ENCODE assay signal across 22 cellular contexts in genomic region chr11:47389577-47390072, GRCh38. TPM values are rescaled to one million over a fixed set of nuclear protein-coding genes. Genes with fewer than 3 reads are reported as not detected.
DNase-seq lines count a peak whose midpoint lies in the region; ATAC-seq and TF ChIP-seq lines count a peak whose summit lies in the region.
"Had no signal": no experiment of that assay in that cellular context is flagged by ENCODE, and none has a peak within 500 bp of the region (broad histone marks: within the 10 kb centered on the region; RNA-seq: fewer than 3 reads in every experiment).

No MANE protein-coding gene starts in this region.

- no peaks in the 10 kb centered on the region for H3K36me3 ChIP-seq in CD8-positive, alpha-beta T cell (ENCODE audit: insufficient read depth, low read length)
- H3K36me3 ChIP-seq in esophagus squamous epithelium = no peaks in the 10 kb centered on the region
- H3K36me3 ChIP-seq: BE2C, esophagus muscularis mucosa, heart left ventricle, prostate gland had no signal

- H3K4me3 Mint-ChIP-seq in CD8-positive, alpha-beta T cell = peak overlapping the region; percentile 66
- peak overlapping the region; percentile 39 for H3K4me3 Mint-ChIP-seq in T-helper 17 cell
- H3K4me3 Mint-ChIP-seq: brain had no signal

- POLR2A ChIA-PET in CD8-positive, alpha-beta T cell (lab: Charles Lee) = interaction anchor here (1.8 to 2.7 kb wide), 2 partner anchors 10 to 15 kb away, joined by 4 to 14 read pairs; no protein-coding TSS in a partner anchor

- H3K9me3 Mint-ChIP-seq in CD8-positive, alpha-beta T cell = no peaks in the 10 kb centered on the region
- H3K9me3 Mint-ChIP-seq: brain had no signal

- no peaks in the 10 kb centered on the region for H3K27me3 Mint-ChIP-seq in CD8-positive, alpha-beta T cell (ENCODE audit: low read depth)
- H3K27me3 Mint-ChIP-seq in T-helper 17 cell = no peaks in the 10 kb centered on the region

- TF ChIP-seq CTCF in CD8-positive, alpha-beta T cell (IDR thresholded peaks at IDR 0.05) = no peak
- TF ChIP-seq CTCF in esophagus squamous epithelium (IDR thresholded peaks at IDR 0.05) (no peak), foreskin fibroblast (IDR thresholded peaks at IDR 0.05; ENCODE audit: low read depth, low read length) (no peak)

- intact Hi-C loops in CD8-positive, alpha-beta T cell (cut with DNase I, micrococcal nuclease) = no loop called here
- intact Hi-C loops in esophagus squamous epithelium (cut with DNase I) = no loop called here

- peaks cover 53% of the 10 kb centered on the region for H3K4me1 Mint-ChIP-seq in CD8-positive, alpha-beta T cell (ENCODE audit: low read depth)
- H3K4me1 Mint-ChIP-seq in T-helper 17 cell = peaks cover 16% of the 10 kb centered on the region
- H3K4me1 Mint-ChIP-seq: brain had no signal

- no peak overlapping the region for H3K4me3 ChIP-seq in CD8-positive, alpha-beta T cell (ENCODE audit: low read depth, low read length)
- H3K4me3 ChIP-seq in esophagus squamous epithelium = no peak overlapping the region
- no peak overlapping the region for H3K4me3 ChIP-seq in skin epidermis
- no peak overlapping the region for H3K4me3 ChIP-seq in foreskin fibroblast (ENCODE audit: low read depth in 1 of 2, low read length in 2 of 2)
- H3K4me3 ChIP-seq: esophagus muscularis mucosa, GM23248, prostate gland, SK-N-MC had no signal

- ATAC-seq in CD8-positive, alpha-beta T cell = peak; percentile 34
- ATAC-seq in T-helper 17 cell = no peak
- no peak for ATAC-seq in GM18861 (IDR thresholded peaks at IDR 0.05; ENCODE audit: unreplicated experiment)
- no peak for ATAC-seq in HG02870 (IDR thresholded peaks at IDR 0.05; ENCODE audit: unreplicated experiment)
- ATAC-seq: heart left ventricle had no signal

- no peaks in the 10 kb centered on the region for H3K9me3 ChIP-seq in CD8-positive, alpha-beta T cell (ENCODE audit: low read length)
- H3K9me3 ChIP-seq in T-helper 17 cell (ENCODE audit: control insufficient read depth, low read length, poor library complexity, severe bottlenecking) = no peaks in the 10 kb centered on the region
- H3K9me3 ChIP-seq in esophagus squamous epithelium = no peaks in the 10 kb centered on the region
- H3K9me3 ChIP-seq: BE2C, esophagus muscularis mucosa, heart left ventricle, prostate gland had no signal

- CTCF ChIA-PET in CD8-positive, alpha-beta T cell (lab: Charles Lee) = interaction anchor here (2.6 to 15.9 kb wide), 3 partner anchors 10 to 22 kb away, joined by 10 to 175 read pairs (median 21); no protein-coding TSS in a partner anchor

- peaks cover 48% of the 10 kb centered on the region for H3K4me1 ChIP-seq in CD8-positive, alpha-beta T cell (ENCODE audit: insufficient read depth, low read length)
- peaks cover 20 to 58% (median 22%) of the 10 kb centered on the region in 3 donors for H3K4me1 ChIP-seq in esophagus squamous epithelium
- H3K4me1 ChIP-seq: BE2C, prostate gland had no signal

- H3K27me3 ChIP-seq in CD8-positive, alpha-beta T cell (ENCODE audit: insufficient read depth, low read length) = no peaks in the 10 kb centered on the region
- H3K27me3 ChIP-seq in esophagus squamous epithelium = no peaks in the 10 kb centered on the region
- H3K27me3 ChIP-seq: BE2C, esophagus muscularis mucosa, heart left ventricle had no signal

- DNase-seq in CD8-positive, alpha-beta T cell = no peak
- DNase-seq in T-helper 17 cell (no peak), esophagus squamous epithelium (lab: John Stamatoyannopoulos, UW) (no peak), foreskin fibroblast (no peak), COLO668 (lab: John Stamatoyannopoulos, UW; ENCODE audit: unreplicated experiment) (no peak)
- DNase-seq: activated gamma-delta T cell, BE2C, DND-41, GM23248, NCI-H2081 treated with DMSO at 0.1 percent for 48 hours, NCI-H69 had no signal

- peak overlapping the region; percentile 41 for H3K27ac Mint-ChIP-seq in CD8-positive, alpha-beta T cell
- no peak overlapping the region for H3K27ac Mint-ChIP-seq in T-helper 17 cell
- H3K27ac Mint-ChIP-seq: brain had no signal

- 82 to 87% methylated on average over 9 to 10 of the region's 10 CpGs for WGBS in esophagus squamous epithelium, 2 donors

- no peak for TF ChIP-seq POLR2A in esophagus squamous epithelium (IDR thresholded peaks at IDR 0.05)

- H3K36me3 Mint-ChIP-seq in CD8-positive, alpha-beta T cell = no peaks in the 10 kb centered on the region
- H3K36me3 Mint-ChIP-seq in T-helper 17 cell (ENCODE audit: low read depth) = no peaks in the 10 kb centered on the region
- H3K36me3 Mint-ChIP-seq: brain had no signal

- no peak overlapping the region for H3K27ac ChIP-seq in CD8-positive, alpha-beta T cell (ENCODE audit: low read depth, low read length)
- peak overlapping the region; percentile 65 to 82 (median 70) for H3K27ac ChIP-seq in esophagus squamous epithelium
- H3K27ac ChIP-seq in skin epidermis = peak overlapping the region in 20 of 21 experiments; percentile 55 to 98 (median 89)
- H3K27ac ChIP-seq: GM23248, SK-N-MC had no signal

RNA-seq across cellular contexts. Expression of gene SPI1, which starts 11.3 kb away (rescaled TPM):
- total RNA-seq in CD8-positive, alpha-beta T cell = 1 to 10 TPM in 1 of 2 experiments, under 1 TPM in 1; 0.58 to 1.1 TPM
- total RNA-seq in T-helper 17 cell = 10 to 100 TPM in 1 of 2 donors, 1 to 10 TPM in 1; 4.9 to 14.9 TPM
- 10 to 100 TPM in 2 of 4 donors, 1 to 10 TPM in 2; 2.6 to 15.4 (median 8.8) TPM for total RNA-seq in esophagus squamous epithelium
- total RNA-seq: dermis microvascular lymphatic vessel endothelial cell, GM23248, kidney epithelial cell had no signal

RNA-seq across cellular contexts. Expression of gene SLC39A13, which starts 18.8 kb away (rescaled TPM):
- total RNA-seq in CD8-positive, alpha-beta T cell = 10 to 100 TPM; 34.0 to 34.6 TPM
- total RNA-seq in T-helper 17 cell (10 to 100 TPM; 31.6 to 31.8 TPM), esophagus squamous epithelium (10 to 100 TPM; 10.9 to 44.3 (median 13.8) TPM)

RNA-seq across cellular contexts. Expression of gene PSMC3, which starts 36.6 kb away (rescaled TPM):
- 10 to 100 TPM; 58.1 to 63.4 TPM for total RNA-seq in CD8-positive, alpha-beta T cell
- 10 to 100 TPM; 47.8 to 55.2 TPM for total RNA-seq in T-helper 17 cell
- 100 to 1,000 TPM in 3 of 4 donors, 10 to 100 TPM in 1; 72.9 to 134 (median 122) TPM for total RNA-seq in esophagus squamous epithelium

RNA-seq across cellular contexts. Expression of gene MYBPC3, which starts 37.1 kb away (rescaled TPM):
- total RNA-seq in CD8-positive, alpha-beta T cell = not detected
- total RNA-seq in T-helper 17 cell (under 1 TPM in 1 of 2 donors, not detected in 1; 0.10 TPM), esophagus squamous epithelium (under 1 TPM in 1 of 4 donors, not detected in 3; 0.08 TPM)
- total RNA-seq: dermis microvascular lymphatic vessel endothelial cell, GM23248, kidney epithelial cell had no signal

RNA-seq across cellular contexts. Expression of gene RAPSN, which starts 59.3 kb away (rescaled TPM):
- under 1 TPM; 0.84 to 0.94 TPM for total RNA-seq in CD8-positive, alpha-beta T cell
- 1 to 10 TPM; 3.0 to 3.1 TPM for total RNA-seq in T-helper 17 cell
- under 1 TPM in 1 of 4 donors, not detected in 3; 0.38 TPM for total RNA-seq in esophagus squamous epithelium
- total RNA-seq: subcutaneous adipose tissue had no signal
